11 cellular contexts compared by ENCODE assay signal in genomic region chr17:50785942-50786570, GRCh38. TPM values are rescaled to one million over a fixed set of nuclear protein-coding genes. Genes with fewer than 3 reads are reported as not detected.
A peak's percentile ranks its signal among the peaks of the same experiment; 100 is the strongest.
DNase-seq lines count a peak whose midpoint lies in the region; ATAC-seq lines count a peak whose summit lies in the region.
"Had no signal": no experiment of that assay in that cellular context is flagged by ENCODE, and none has a peak within 500 bp of the region (broad histone marks: within the 10 kb centered on the region; RNA-seq: fewer than 3 reads in every experiment).

No MANE protein-coding gene starts in this region.

- H3K27me3 ChIP-seq in right cardiac atrium (ENCODE audit: control insufficient read depth, insufficient read depth) (no peaks in the 10 kb centered on the region), HAP-1 (ENCODE audit: low read depth) (no peaks in the 10 kb centered on the region)

- no peak overlapping the region for H3K4me3 Mint-ChIP-seq in activated T-helper 1 cell treated with anti-CD3 and anti-CD28 coated beads, Interleukin-12 subunit alpha, Interleukin-12 subunit beta, Interleukin-2, Interleukin-4 antibody, amounts not matched to agents 30 ng/mL and 10 ng/mL and 1 ng/mL, durations not matched to agents 14 hours and 24 hours and 36 hours

- ATAC-seq in right cardiac atrium = peak; percentile 42 to 66

- no peak overlapping the region for H3K27ac ChIP-seq in right cardiac atrium (ENCODE audit: low read length)
- peak overlapping the region in 16 of 21 experiments; percentile 0 to 84 (median 58) for H3K27ac ChIP-seq in skin epidermis

- H3K4me1 ChIP-seq in right cardiac atrium (ENCODE audit: control insufficient read depth, insufficient read depth, low read length) (peaks cover 3% of the 10 kb centered on the region), HAP-1 (no peaks in the 10 kb centered on the region)

- H3K27me3 Mint-ChIP-seq in activated T-helper 1 cell treated with anti-CD3 and anti-CD28 coated beads, Interleukin-12 subunit alpha, Interleukin-12 subunit beta, Interleukin-2, Interleukin-4 antibody, amounts not matched to agents 30 ng/mL and 10 ng/mL and 1 ng/mL, durations not matched to agents 14 hours and 24 hours and 36 hours (ENCODE audit: insufficient read depth) = peaks cover 29% of the 10 kb centered on the region

- H3K4me3 ChIP-seq in right cardiac atrium (ENCODE audit: low read length) (no peak overlapping the region), skin epidermis (no peak overlapping the region), HAP-1 (no peak overlapping the region)

- no peaks in the 10 kb centered on the region for H3K36me3 ChIP-seq in HAP-1 (replicated peaks)

- WGBS in right cardiac atrium = 57% methylated on average over 9 of the region's 9 CpGs

- H3K9me3 ChIP-seq in right cardiac atrium (ENCODE audit: control insufficient read depth, low read length) (no peaks in the 10 kb centered on the region), HAP-1 (no peaks in the 10 kb centered on the region)

- in situ Hi-C loops in HAP-1 (cut with MboI; ENCODE audit: low sequenced_read_pairs) = loop anchor here (5.0 kb wide), 1 partner anchor 56 kb away; no protein-coding TSS in a partner anchor

- H3K27ac Mint-ChIP-seq in activated T-helper 1 cell treated with anti-CD3 and anti-CD28 coated beads, Interleukin-12 subunit alpha, Interleukin-12 subunit beta, Interleukin-2, Interleukin-4 antibody, amounts not matched to agents 30 ng/mL and 10 ng/mL and 1 ng/mL, durations not matched to agents 14 hours and 24 hours and 36 hours = no peak overlapping the region

- peaks cover 6% of the 10 kb centered on the region for H3K4me1 Mint-ChIP-seq in activated T-helper 1 cell treated with anti-CD3 and anti-CD28 coated beads, Interleukin-12 subunit alpha, Interleukin-12 subunit beta, Interleukin-2, Interleukin-4 antibody, amounts not matched to agents 30 ng/mL and 10 ng/mL and 1 ng/mL, durations not matched to agents 14 hours and 24 hours and 36 hours (ENCODE audit: low read depth)

- intact Hi-C loops in right cardiac atrium (cut with DNase I) = loop anchor here in 3 of 4 donors (2.0 to 10.0 kb wide), 3 partner anchors 53 to 169 kb away; no protein-coding TSS in a partner anchor
- intact Hi-C loops in activated T-helper 1 cell treated with anti-CD3 and anti-CD28 coated beads, Interleukin-12 subunit alpha, Interleukin-12 subunit beta, Interleukin-2, Interleukin-4 antibody, amounts not matched to agents 30 ng/mL and 10 ng/mL and 1 ng/mL, durations not matched to agents 14 hours and 24 hours and 36 hours (cut with micrococcal nuclease) = no loop called here

- H3K9me3 Mint-ChIP-seq in activated T-helper 1 cell treated with anti-CD3 and anti-CD28 coated beads, Interleukin-12 subunit alpha, Interleukin-12 subunit beta, Interleukin-2, Interleukin-4 antibody, amounts not matched to agents 30 ng/mL and 10 ng/mL and 1 ng/mL, durations not matched to agents 14 hours and 24 hours and 36 hours = no peaks in the 10 kb centered on the region

- DNase-seq in M059J (ENCODE audit: low read depth) (peak; percentile 45), astrocyte of the hippocampus (ENCODE audit: low read depth, low spot score) (peak; percentile 79), right cardiac atrium (peak in 1 of 3 donors; percentile 61), HAP-1 (ENCODE audit: low spot score in 2 of 2) (no peak), NCI-H1417 treated with DMSO at 0.1 percent for 48 hours (lab: John Stamatoyannopoulos, UW) (no peak)
- DNase-seq in activated T-helper 1 cell treated with anti-CD3 and anti-CD28 coated beads, Interleukin-12 subunit alpha, Interleukin-12 subunit beta, Interleukin-2, Interleukin-4 antibody, amounts not matched to agents 30 ng/mL and 10 ng/mL and 1 ng/mL, durations not matched to agents 14 hours and 24 hours and 36 hours (ENCODE audit: low spot score) = no peak
- no peak for DNase-seq in stimulated activated CD4-positive, alpha-beta T cell treated with anti-CD3 and anti-CD28 coated beads, Interleukin-4, amount 100 ng/mL, for 24 hours
- DNase-seq: activated CD4-positive, alpha-beta T cell treated with anti-CD3 and anti-CD28 coated beads for 1 hour; NK-92 treated with Interleukin-12 subunit alpha and Interleukin-12 subunit beta, amount 100 ng/mL, for 24 hours had no signal

- H3K36me3 Mint-ChIP-seq in activated T-helper 1 cell treated with anti-CD3 and anti-CD28 coated beads, Interleukin-12 subunit alpha, Interleukin-12 subunit beta, Interleukin-2, Interleukin-4 antibody, amounts not matched to agents 30 ng/mL and 10 ng/mL and 1 ng/mL, durations not matched to agents 14 hours and 24 hours and 36 hours (ENCODE audit: low read depth) = no peaks in the 10 kb centered on the region

RNA-seq across cellular contexts. Expression of gene ANKRD40CL, which starts 18.7 kb away (rescaled TPM):
- not detected in 2 replicates for total RNA-seq in M059J (2014; rRNA removed; shearing (Covaris generic))
- total RNA-seq in right cardiac atrium = not detected
- not detected for polyA plus RNA-seq in right cardiac atrium
- total RNA-seq in activated T-helper 1 cell treated with anti-CD3 and anti-CD28 coated beads, Interleukin-12 subunit alpha, Interleukin-12 subunit beta, Interleukin-2, Interleukin-4 antibody, amounts not matched to agents 30 ng/mL and 10 ng/mL and 1 ng/mL, durations not matched to agents 14 hours and 24 hours and 36 hours = not detected in 2 replicates
- total RNA-seq: chondrocyte had no signal

RNA-seq across cellular contexts. Expression of gene WFIKKN2, which starts 49.3 kb away (rescaled TPM):
- total RNA-seq in M059J (2014; rRNA removed; shearing (Covaris generic)) = not detected in 2 replicates
- total RNA-seq in right cardiac atrium = 1 to 10 TPM in 2 of 4 donors, under 1 TPM in 2; 0.68 to 3.0 (median 1.4) TPM
- polyA plus RNA-seq in right cardiac atrium = 1.1 TPM
- total RNA-seq in activated T-helper 1 cell treated with anti-CD3 and anti-CD28 coated beads, Interleukin-12 subunit alpha, Interleukin-12 subunit beta, Interleukin-2, Interleukin-4 antibody, amounts not matched to agents 30 ng/mL and 10 ng/mL and 1 ng/mL, durations not matched to agents 14 hours and 24 hours and 36 hours = not detected in 2 replicates

Comparison
In these comparisons a context has a peak if more than half of its experiments do, and no peak if none do; other contexts are left out.
1. DNase-seq: peak in M059J (single experiment) and astrocyte of the hippocampus (single experiment); none in HAP-1 (0 of 2), activated T-helper 1 cell treated with anti-CD3 and anti-CD28 coated beads, Interleukin-12 subunit alpha, Interleukin-12 subunit beta, Interleukin-2, Interleukin-4 antibody, amounts not matched to agents 30 ng/mL and 10 ng/mL and 1 ng/mL, durations not matched to agents 14 hours and 24 hours and 36 hours (single experiment), stimulated activated CD4-positive, alpha-beta T cell treated with anti-CD3 and anti-CD28 coated beads, Interleukin-4, amount 100 ng/mL, for 24 hours (single experiment) and NCI-H1417 treated with DMSO at 0.1 percent for 48 hours (single experiment).